Comparison of ENCODE assay signal across 12 cellular contexts in genomic region chr3:8152826-8153418, GRCh38.
"Had no signal": no experiment of that assay in that cellular context is flagged by ENCODE, and none has a peak within 500 bp of the region (broad histone marks: within the 10 kb centered on the region; RNA-seq: fewer than 3 reads in every experiment).

No MANE protein-coding gene starts in this region.

- H3K36me3 Mint-ChIP-seq: natural killer cell had no signal

- H3K27me3 ChIP-seq: cardiac muscle cell, gastrocnemius medialis, hepatocyte had no signal

- H3K4me3 Mint-ChIP-seq: activated B cell treated with CpG ODN at 0.5 μM for 24 hours; activated CD4-positive, alpha-beta T cell treated with anti-CD3 and anti-CD28 coated beads, Interleukin-2, amount 10 ng/mL, durations not matched to agents 24 days and 14 days; natural killer cell; stimulated activated naive CD8-positive, alpha-beta T cell treated with anti-CD3 and anti-CD28 coated beads, Interleukin-15, Interleukin-2, amounts not matched to agents 100 ng/mL and 50 ng/mL, for 24 hours had no signal

- H3K4me3 ChIP-seq: cardiac muscle cell, gastrocnemius medialis, hepatocyte had no signal

- H3K27ac ChIP-seq: cardiac muscle cell, gastrocnemius medialis, hepatocyte had no signal

- H3K9me3 ChIP-seq: gastrocnemius medialis had no signal

- H3K9me3 Mint-ChIP-seq: activated B cell treated with CpG ODN at 0.5 μM for 24 hours; activated CD4-positive, alpha-beta T cell treated with anti-CD3 and anti-CD28 coated beads, Interleukin-2, amount 10 ng/mL, durations not matched to agents 24 days and 14 days; stimulated activated naive CD8-positive, alpha-beta T cell treated with anti-CD3 and anti-CD28 coated beads, Interleukin-15, Interleukin-2, amounts not matched to agents 100 ng/mL and 50 ng/mL, for 24 hours had no signal

- H3K27me3 Mint-ChIP-seq: activated B cell treated with CpG ODN at 0.5 μM for 24 hours; activated CD4-positive, alpha-beta T cell treated with anti-CD3 and anti-CD28 coated beads, Interleukin-2, amount 10 ng/mL, durations not matched to agents 24 days and 14 days had no signal

- H3K4me1 Mint-ChIP-seq: activated B cell treated with CpG ODN at 0.5 μM for 24 hours; activated CD4-positive, alpha-beta T cell treated with anti-CD3 and anti-CD28 coated beads, Interleukin-2, amount 10 ng/mL, durations not matched to agents 24 days and 14 days; natural killer cell had no signal

- H3K36me3 ChIP-seq: cardiac muscle cell, gastrocnemius medialis had no signal

- H3K27ac Mint-ChIP-seq: activated B cell treated with CpG ODN at 0.5 μM for 24 hours; activated CD4-positive, alpha-beta T cell treated with anti-CD3 and anti-CD28 coated beads, Interleukin-2, amount 10 ng/mL, durations not matched to agents 24 days and 14 days; natural killer cell; stimulated activated naive CD8-positive, alpha-beta T cell treated with anti-CD3 and anti-CD28 coated beads, Interleukin-15, Interleukin-2, amounts not matched to agents 100 ng/mL and 50 ng/mL, for 24 hours had no signal

- DNase-seq: activated B cell treated with CpG ODN at 0.5 μM for 24 hours; activated CD4-positive, alpha-beta T cell treated with anti-CD3 and anti-CD28 coated beads, Interleukin-2, amount 10 ng/mL, durations not matched to agents 24 days and 14 days; activated CD8-positive, alpha-beta memory T cell treated with anti-CD3 and anti-CD28 coated beads for 24 hours; activated naive CD4-positive, alpha-beta T cell treated with Interleukin-2 at 50 U/mL for 16 hours; gastrocnemius medialis; left colon; mammary epithelial cell; natural killer cell; stimulated activated CD4-positive, alpha-beta T cell treated with anti-CD3 and anti-CD28 coated beads, Interleukin-4, amount 100 ng/mL, for 1 hour had no signal
